ENCODE assay signal across 8 cellular contexts in the genomic region with DNA sequence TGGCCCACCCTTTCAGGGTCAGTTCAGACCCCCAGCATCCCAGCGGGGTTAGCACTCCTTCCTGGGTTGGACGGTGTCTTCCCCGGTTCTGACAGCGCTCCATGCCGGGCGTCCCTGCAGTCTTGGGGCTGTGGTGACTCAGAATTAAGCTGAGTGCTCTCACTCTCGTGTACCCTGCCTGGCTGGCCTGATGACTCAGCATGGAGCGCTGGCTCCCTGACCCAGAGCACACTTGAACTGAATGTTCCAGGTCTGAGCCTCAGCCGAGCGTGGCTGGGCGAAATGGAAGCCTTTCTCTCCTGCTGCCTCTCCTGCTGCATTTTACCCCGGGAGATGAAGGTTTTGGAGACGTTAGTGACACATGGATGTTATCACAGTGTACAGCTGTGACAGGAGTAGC. TPM values are rescaled to one million over a fixed set of nuclear protein-coding genes. Genes with fewer than 3 reads are reported as not detected.
A peak's percentile ranks its signal among the peaks of the same experiment; 100 is the strongest.
DNase-seq lines count a peak whose midpoint lies in the region; ATAC-seq and TF ChIP-seq lines count a peak whose summit lies in the region.

No MANE protein-coding gene starts in this region.

- H3K4me1 ChIP-seq in left lung (peaks cover 55 to 85% of the 10 kb centered on the region in 2 donors), tibial artery (peaks cover 3 to 99% (median 72%) of the 10 kb centered on the region in 4 donors)

- no peak for TF ChIP-seq CTCF in C4-2B (conservative IDR thresholded peaks at IDR 0.05)
- no peak for TF ChIP-seq CTCF in left lung (IDR thresholded peaks at IDR 0.05)
- TF ChIP-seq CTCF in tibial artery (IDR thresholded peaks at IDR 0.05) = no peak

- H3K9me3 ChIP-seq in left lung (no peaks in the 10 kb centered on the region), tibial artery (no peaks in the 10 kb centered on the region)

- no peak overlapping the region for H3K4me3 ChIP-seq in left lung
- H3K4me3 ChIP-seq in tibial artery = peak overlapping the region in 1 of 2 donors; percentile 12

- H3K27me3 ChIP-seq in left lung (no peaks in the 10 kb centered on the region), tibial artery (no peaks in the 10 kb centered on the region)

- DNase-seq in M059J (ENCODE audit: low read depth) (peak; percentile 94), cerebellar nuclear complex (lab: John Stamatoyannopoulos, UW) (peak; percentile 19 to 46), left lung (peak; percentile 89 to 92), tibial artery (peak; percentile 88 to 95), mesenteric fat pad (ENCODE audit: low spot score) (no peak), DMS114 treated with DMSO at 0.1 percent for 48 hours (lab: John Stamatoyannopoulos, UW; ENCODE audit: unreplicated experiment) (no peak)

- intact Hi-C loops in left lung (cut with DNase I) (no loop called here), tibial artery (cut with DNase I; ENCODE audit: low total_unique reads) (no loop called here)

- ATAC-seq in left lung (peak; percentile 89), HG03139 (IDR thresholded peaks at IDR 0.05; ENCODE audit: unreplicated experiment) (no peak)

- peaks cover 0 to 15% of the 10 kb centered on the region in 2 donors for H3K36me3 ChIP-seq in left lung
- H3K36me3 ChIP-seq in tibial artery = peaks cover 0 to 5% (median 0%) of the 10 kb centered on the region in 3 donors

- H3K27ac ChIP-seq in C4-2B (peak overlapping the region; percentile 82), left lung (peak overlapping the region; percentile 57 to 82), tibial artery (peak overlapping the region; percentile 98 to 100)

RNA-seq across cellular contexts. Expression of a gene that starts 7.1 kb away (rescaled TPM):
- 15.1 and 28.6 TPM in 2 replicates for total RNA-seq in M059J (2014; rRNA removed; shearing (Covaris generic))
- total RNA-seq in left lung = 10 to 100 TPM; 43.1 to 49.9 TPM
- total RNA-seq in mesenteric fat pad = 83.3 TPM

Comparison
In these comparisons a context has a peak if more than half of its experiments do, and no peak if none do; other contexts are left out.
1. DNase-seq: peak in M059J (single experiment), cerebellar nuclear complex (2 of 2), left lung (2 of 2) and tibial artery (2 of 2); none in mesenteric fat pad (single experiment) and DMS114 treated with DMSO at 0.1 percent for 48 hours (single experiment).
2. Peak in every context shown above with its lines, with median percentiles within 50 percentile points of each other: H3K27ac ChIP-seq.